In the genomic region with DNA sequence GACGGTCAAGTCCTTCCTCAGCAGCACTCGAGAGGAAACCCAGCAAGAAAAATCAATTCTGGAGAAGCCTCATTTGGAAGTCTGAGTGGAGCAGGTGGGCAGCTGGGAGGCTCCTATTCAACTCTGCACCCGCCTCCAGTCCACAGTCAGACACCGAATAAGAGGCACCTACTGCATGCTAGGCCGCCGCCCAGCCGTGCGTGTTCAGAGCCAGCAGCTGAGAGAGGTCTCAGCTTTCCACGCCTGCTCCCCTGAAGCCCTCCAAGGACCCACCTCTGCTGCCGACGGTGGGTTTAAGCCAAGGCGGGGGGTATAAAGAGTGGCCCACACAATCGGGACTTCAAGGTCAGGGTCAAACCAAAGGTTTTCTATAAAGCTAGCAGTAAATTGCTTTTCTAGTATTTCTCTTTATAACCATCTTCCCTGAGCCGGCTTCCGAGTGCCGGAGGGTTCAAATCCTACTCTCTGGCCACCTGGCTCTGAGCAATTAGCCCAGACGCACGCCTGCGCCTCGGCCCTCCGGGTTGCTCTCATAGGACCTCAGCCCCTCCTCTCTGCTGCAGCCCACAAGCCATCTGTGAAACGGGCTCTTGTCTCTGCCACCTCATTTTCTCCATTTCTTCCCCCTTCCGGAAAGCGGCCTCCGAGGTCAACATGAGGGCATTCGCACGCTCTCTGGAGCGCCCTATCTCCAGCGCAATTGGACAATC, we compare ENCODE assay signal across 9 cellular contexts. TPM values are rescaled to one million over a fixed set of nuclear protein-coding genes. Genes with fewer than 3 reads are reported as not detected.
DNase-seq lines count a peak whose midpoint lies in the region; ATAC-seq and TF ChIP-seq lines count a peak whose summit lies in the region.
"Had no signal": no experiment of that assay in that cellular context is flagged by ENCODE, and none has a peak within 500 bp of the region (broad histone marks: within the 10 kb centered on the region; RNA-seq: fewer than 3 reads in every experiment).

No MANE protein-coding gene starts in this region.

- H3K4me3 ChIP-seq in OCI-LY3 (ENCODE audit: low read length) (peak overlapping the region; percentile 51), spleen (no peak overlapping the region)

- H3K27ac ChIP-seq in OCI-LY3 (ENCODE audit: low read length): peak overlapping the region; percentile 67
- H3K27ac ChIP-seq in spleen: peak overlapping the region in 5 of 8 donors; percentile 13 to 46 (median 42)

- no peak for TF ChIP-seq CTCF in OCI-LY3 (IDR thresholded peaks at IDR 0.05; ENCODE audit: low read depth, low read length)
- no peak for TF ChIP-seq CTCF in glutamatergic neuron (IDR thresholded peaks at IDR 0.05; ENCODE audit: partially characterized antibody, unreplicated experiment)
- TF ChIP-seq CTCF in spleen (IDR thresholded peaks at IDR 0.05 in 8 of 11, conservative IDR thresholded peaks at IDR 0.05 in 3 of 11): no peak

- no peak for TF ChIP-seq POLR2A in spleen (IDR thresholded peaks at IDR 0.05)

- H3K27me3 Mint-ChIP-seq in glutamatergic neuron (ENCODE audit: unreplicated experiment): peaks cover 26% of the 10 kb centered on the region

- intact Hi-C loops in spleen (cut with DNase I; ENCODE audit: low total_unique reads): no loop called here
- intact Hi-C loops in left colon (cut with DNase I, micrococcal nuclease): no loop called here

- peaks cover 10% of the 10 kb centered on the region for H4K20me1 ChIP-seq in OCI-LY3 (ENCODE audit: insufficient read depth, low read length)

- H3K9ac ChIP-seq in OCI-LY3 (ENCODE audit: low read length): peak overlapping the region; percentile 56

- peak overlapping the region; percentile 79 for H3K4me3 Mint-ChIP-seq in glutamatergic neuron (ENCODE audit: unreplicated experiment)

- H3K27ac Mint-ChIP-seq in glutamatergic neuron (ENCODE audit: unreplicated experiment): peak overlapping the region; percentile 86

- H3K4me1 ChIP-seq in OCI-LY3 (ENCODE audit: low read length) (peaks cover 89% of the 10 kb centered on the region), spleen (peaks cover 24 to 84% (median 58%) of the 10 kb centered on the region in 6 donors)

- H3K9me3 ChIP-seq in OCI-LY3 (ENCODE audit: insufficient read depth, low read length) (no peaks in the 10 kb centered on the region), spleen (no peaks in the 10 kb centered on the region)

- peaks cover 22% of the 10 kb centered on the region for H3K36me3 ChIP-seq in OCI-LY3 (replicated peaks; ENCODE audit: low read depth, low read length)
- peaks cover 0 to 5% (median 0%) of the 10 kb centered on the region in 6 donors for H3K36me3 ChIP-seq in spleen

- no peak overlapping the region for H2AFZ ChIP-seq in OCI-LY3 (ENCODE audit: low read depth, low read length)

- H3K79me2 ChIP-seq in OCI-LY3 (ENCODE audit: low read length): peaks cover 94% of the 10 kb centered on the region

- peak; percentile 46 for DNase-seq in NCI-H128 (lab: John Stamatoyannopoulos, UW; ENCODE audit: unreplicated experiment)
- DNase-seq in glutamatergic neuron: peak; percentile 73
- peak; percentile 46 for DNase-seq in spleen
- DNase-seq in left colon: no peak
- DNase-seq: activated CD4-positive, CD25-positive, alpha-beta regulatory T cell; activated naive CD4-positive, alpha-beta T cell treated with anti-CD3 and anti-CD28 coated beads, Interleukin-2, amount 50 U/mL, for 16 hours had no signal

- peaks cover 30% of the 10 kb centered on the region for H3K9me3 Mint-ChIP-seq in glutamatergic neuron (ENCODE audit: unreplicated experiment)

- no peaks in the 10 kb centered on the region for H3K27me3 ChIP-seq in OCI-LY3 (ENCODE audit: low read depth, low read length)
- H3K27me3 ChIP-seq in spleen (replicated peaks in 1 of 7): peaks cover 0 to 11% (median 0%) of the 10 kb centered on the region in 7 donors

- 73 to 84% (median 79%) methylated on average over 27 to 29 of the region's 29 CpGs for WGBS in spleen, 5 donors

- ATAC-seq in GM21529 (IDR thresholded peaks at IDR 0.05; ENCODE audit: unreplicated experiment) (no peak), GM18909 (IDR thresholded peaks at IDR 0.05; ENCODE audit: poor library complexity, unreplicated experiment) (no peak), left colon (no peak)

- H3K36me3 Mint-ChIP-seq in glutamatergic neuron (ENCODE audit: unreplicated experiment): no peaks in the 10 kb centered on the region

- H3K4me1 Mint-ChIP-seq in glutamatergic neuron (ENCODE audit: low read depth, unreplicated experiment): peaks cover 52% of the 10 kb centered on the region

- H3K4me2 ChIP-seq in OCI-LY3 (ENCODE audit: low read length): peak overlapping the region; percentile 67

RNA-seq across cellular contexts. Expression of a gene that starts 41.8 kb away (rescaled TPM):
- total RNA-seq in glutamatergic neuron (ENCODE audit: unreplicated experiment) (270 TPM), spleen (10 to 100 TPM; 17.9 to 39.2 (median 31.3) TPM), left colon (10 to 100 TPM; 29.6 to 43.2 TPM)
- polyA plus RNA-seq in spleen: 10 to 100 TPM; 14.2 to 25.0 (median 15.0) TPM

Comparison
In these comparisons a context has a peak if more than half of its experiments do, and no peak if none do; other contexts are left out.
1. DNase-seq: peak in NCI-H128 (single experiment), glutamatergic neuron (single experiment) and spleen (single experiment); none in left colon (0 of 2).